8 cellular contexts compared by ENCODE assay signal in genomic region chr3:189144645-189145044, GRCh38. TPM values are rescaled to one million over a fixed set of nuclear protein-coding genes. Genes with fewer than 3 reads are reported as not detected.
A peak's percentile ranks its signal among the peaks of the same experiment; 100 is the strongest.
DNase-seq lines count a peak whose midpoint lies in the region; ATAC-seq and TF ChIP-seq lines count a peak whose summit lies in the region.

No MANE protein-coding gene starts in this region.

- no peaks in the 10 kb centered on the region for H3K36me3 Mint-ChIP-seq in activated T-cell treated with anti-CD3 and anti-CD28 coated beads, Interleukin-2, amount 50 U/mL, for 4 hours (ENCODE audit: insufficient read depth)

- 43 to 69% methylated on average over 5 of the region's 5 CpGs for WGBS in testis, 2 donors

- H2AFZ ChIP-seq in OCI-LY7 (ENCODE audit: low read length): no peak overlapping the region

- H3K4me2 ChIP-seq in OCI-LY7 (ENCODE audit: low read length): no peak overlapping the region

- H3K9me3 ChIP-seq in OCI-LY7 (ENCODE audit: low read length) (no peaks in the 10 kb centered on the region), testis (no peaks in the 10 kb centered on the region)

- no peaks in the 10 kb centered on the region for H3K9me3 Mint-ChIP-seq in activated T-cell treated with anti-CD3 and anti-CD28 coated beads, Interleukin-2, amount 50 U/mL, for 4 hours

- CTCF ChIA-PET in OCI-LY7 (lab: Charles Lee; ENCODE audit: unreplicated experiment): no interaction called here

- peaks cover 2% of the 10 kb centered on the region for H3K27me3 Mint-ChIP-seq in activated T-cell treated with anti-CD3 and anti-CD28 coated beads, Interleukin-2, amount 50 U/mL, for 4 hours (ENCODE audit: low read depth)

- intact Hi-C loops in OCI-LY7 (cut with micrococcal nuclease; ENCODE audit: unreplicated experiment) (no loop called here), testis (cut with DNase I; ENCODE audit: low total_unique reads) (loop anchor here (10.0 kb wide), 2 partner anchors 170 to 1400 kb away; partner anchors contain the start of gene BCL6)

- POLR2A ChIA-PET in OCI-LY7 (lab: Charles Lee): interaction anchor here (0.6 kb wide), 1 partner anchor 309 kb away, joined by 4 read pairs; no protein-coding TSS in a partner anchor

- no TSS peak for BruUV-seq in OCI-LY7 (replicated peaks; lab: Mats Ljungman, UMichigan)

- DNase-seq in activated T-cell treated with anti-CD3 and anti-CD28 coated beads, Interleukin-2, amount 50 U/mL, for 4 hours: no peak
- no peak for DNase-seq in activated T-cell treated with anti-CD3 and anti-CD28 coated beads, Interleukin-2, amount 50 U/mL, for 1 hour
- DNase-seq in OCI-LY7 (ENCODE audit: low spot score) (peak; percentile 17), fibroblast of mammary gland (ENCODE audit: low read depth) (peak; percentile 64), testis (no peak), foreskin melanocyte (no peak), germinal center (ENCODE audit: low spot score) (no peak)

- H3K79me2 ChIP-seq in OCI-LY7 (ENCODE audit: insufficient read depth, low read depth, low read length): no peaks in the 10 kb centered on the region; the same call in 1 of the 2 replicates

- no peaks in the 10 kb centered on the region for H4K20me1 ChIP-seq in OCI-LY7 (ENCODE audit: insufficient read depth, low read length)

- TF ChIP-seq CTCF in OCI-LY7 (conservative IDR thresholded peaks at IDR 0.05; ENCODE audit: low read length) (peak; percentile 34; the same call in 1 of the 2 replicates), fibroblast of mammary gland (conservative IDR thresholded peaks at IDR 0.05; ENCODE audit: control insufficient read depth, insufficient read depth, low read depth, low read length) (peak; percentile 25), testis (IDR thresholded peaks at IDR 0.05) (peak in 2 of 3 experiments; percentile 11 to 41)

- H3K4me1 Mint-ChIP-seq in activated T-cell treated with anti-CD3 and anti-CD28 coated beads, Interleukin-2, amount 50 U/mL, for 4 hours (ENCODE audit: low read depth): peaks cover 28% of the 10 kb centered on the region

- no peak overlapping the region for H3K4me3 ChIP-seq in OCI-LY7 (ENCODE audit: low read depth, low read length, poor library complexity, severe bottlenecking)
- H3K4me3 ChIP-seq in fibroblast of mammary gland (ENCODE audit: control insufficient read depth, low read depth, low read length): no peak overlapping the region
- no peak overlapping the region for H3K4me3 ChIP-seq in testis

- H3K4me1 ChIP-seq in OCI-LY7 (ENCODE audit: insufficient read depth, low read length, poor library complexity, severe bottlenecking) (no peaks in the 10 kb centered on the region), testis (peaks cover 6% of the 10 kb centered on the region)

- H3K9me2 ChIP-seq in OCI-LY7 (ENCODE audit: insufficient read depth, low read length): no peaks in the 10 kb centered on the region

- H3K27me3 ChIP-seq in testis: no peaks in the 10 kb centered on the region

- no peak overlapping the region for H3K4me3 Mint-ChIP-seq in activated T-cell treated with anti-CD3 and anti-CD28 coated beads, Interleukin-2, amount 50 U/mL, for 4 hours

- no peak for TF ChIP-seq POLR2A in testis (IDR thresholded peaks at IDR 0.05)

- peak; percentile 38 to 49 for ATAC-seq in activated T-cell treated with anti-CD3 and anti-CD28 coated beads, Interleukin-2, amount 50 U/mL, for 4 hours
- no peak for ATAC-seq in HG02938 (IDR thresholded peaks at IDR 0.05; ENCODE audit: unreplicated experiment)

- no peaks in the 10 kb centered on the region for H3K36me3 ChIP-seq in OCI-LY7 (ENCODE audit: insufficient read depth, low read length)
- no peaks in the 10 kb centered on the region for H3K36me3 ChIP-seq in testis (ENCODE audit: low read depth, missing control alignments)

- no peak overlapping the region for H3K27ac ChIP-seq in OCI-LY7 (ENCODE audit: low read depth, low read length, poor library complexity, severe bottlenecking)
- no peak overlapping the region for H3K27ac ChIP-seq in testis

RNA-seq across cellular contexts. Expression of gene TPRG1, which starts 27.1 kb away (rescaled TPM):
- total RNA-seq in activated T-cell treated with anti-CD3 and anti-CD28 coated beads, Interleukin-2, amount 50 U/mL, for 4 hours: 10 to 100 TPM in 1 of 3 donors, 1 to 10 TPM in 2; 6.2 to 10.6 (median 7.4) TPM
- total RNA-seq in OCI-LY7 (2014; rRNA removed; shearing (Covaris generic)): 0.92 TPM in 1 of 2 replicates, not detected in the other
- total RNA-seq in OCI-LY7 (2022) (not detected in 2 replicates), testis (10 to 100 TPM; 15.9 to 25.2 TPM)
- 15.5 TPM for polyA plus RNA-seq in testis (ENCODE audit: insufficient read depth, low read depth, low replicate concordance)

Comparison
In these comparisons a context has a peak if more than half of its experiments do, and no peak if none do; other contexts are left out.
1. DNase-seq: peak in OCI-LY7 (single experiment) and fibroblast of mammary gland (single experiment); none in activated T-cell treated with anti-CD3 and anti-CD28 coated beads, Interleukin-2, amount 50 U/mL, for 4 hours (single experiment), activated T-cell treated with anti-CD3 and anti-CD28 coated beads, Interleukin-2, amount 50 U/mL, for 1 hour (single experiment), testis (single experiment), foreskin melanocyte (single experiment) and germinal center (single experiment).
2. Peak in every context shown above with its lines, with median percentiles within 50 percentile points of each other: CTCF ChIP-seq.